In the genomic region with DNA sequence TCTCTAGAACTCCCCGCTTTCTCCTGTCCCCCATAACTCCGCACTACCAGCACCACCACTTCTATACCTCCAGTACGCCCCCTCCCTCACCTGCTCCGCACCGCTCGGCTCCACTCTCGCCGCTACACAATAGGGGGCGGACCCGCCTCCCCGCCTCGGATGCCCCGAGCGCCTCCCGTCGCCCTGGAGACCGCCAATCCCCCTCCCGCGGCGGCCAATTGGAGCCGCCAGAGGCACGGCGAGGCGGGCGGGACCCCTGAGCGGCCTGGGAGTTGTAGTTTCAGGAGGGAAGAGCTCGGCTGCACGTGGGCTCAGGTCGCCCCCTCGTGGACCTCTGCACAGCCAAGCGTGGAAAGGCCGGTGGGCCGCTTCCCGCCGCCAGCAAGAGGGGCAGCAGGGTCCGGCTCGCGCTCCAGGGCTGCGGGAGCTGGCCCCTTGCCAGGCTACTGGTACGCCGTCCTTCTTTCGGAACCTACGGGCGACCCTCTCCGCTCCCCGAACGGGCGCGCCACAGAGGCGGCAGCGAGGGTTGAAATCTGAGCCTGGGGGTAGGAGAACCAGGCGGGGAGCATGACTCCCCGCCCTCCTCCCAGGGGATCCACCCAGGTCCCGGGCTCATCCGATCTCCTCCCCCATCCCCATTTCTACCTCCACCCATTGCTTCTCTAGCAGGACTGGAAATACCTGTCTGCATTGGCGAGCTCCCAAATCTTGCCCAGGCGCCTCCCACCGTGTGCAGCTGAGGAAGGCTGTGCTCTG, we compare ENCODE assay signal across 1 cellular context.
A peak's percentile ranks its signal among the peaks of the same experiment; 100 is the strongest.
TF ChIP-seq lines count a peak whose summit lies in the region.

A gene with protein sequence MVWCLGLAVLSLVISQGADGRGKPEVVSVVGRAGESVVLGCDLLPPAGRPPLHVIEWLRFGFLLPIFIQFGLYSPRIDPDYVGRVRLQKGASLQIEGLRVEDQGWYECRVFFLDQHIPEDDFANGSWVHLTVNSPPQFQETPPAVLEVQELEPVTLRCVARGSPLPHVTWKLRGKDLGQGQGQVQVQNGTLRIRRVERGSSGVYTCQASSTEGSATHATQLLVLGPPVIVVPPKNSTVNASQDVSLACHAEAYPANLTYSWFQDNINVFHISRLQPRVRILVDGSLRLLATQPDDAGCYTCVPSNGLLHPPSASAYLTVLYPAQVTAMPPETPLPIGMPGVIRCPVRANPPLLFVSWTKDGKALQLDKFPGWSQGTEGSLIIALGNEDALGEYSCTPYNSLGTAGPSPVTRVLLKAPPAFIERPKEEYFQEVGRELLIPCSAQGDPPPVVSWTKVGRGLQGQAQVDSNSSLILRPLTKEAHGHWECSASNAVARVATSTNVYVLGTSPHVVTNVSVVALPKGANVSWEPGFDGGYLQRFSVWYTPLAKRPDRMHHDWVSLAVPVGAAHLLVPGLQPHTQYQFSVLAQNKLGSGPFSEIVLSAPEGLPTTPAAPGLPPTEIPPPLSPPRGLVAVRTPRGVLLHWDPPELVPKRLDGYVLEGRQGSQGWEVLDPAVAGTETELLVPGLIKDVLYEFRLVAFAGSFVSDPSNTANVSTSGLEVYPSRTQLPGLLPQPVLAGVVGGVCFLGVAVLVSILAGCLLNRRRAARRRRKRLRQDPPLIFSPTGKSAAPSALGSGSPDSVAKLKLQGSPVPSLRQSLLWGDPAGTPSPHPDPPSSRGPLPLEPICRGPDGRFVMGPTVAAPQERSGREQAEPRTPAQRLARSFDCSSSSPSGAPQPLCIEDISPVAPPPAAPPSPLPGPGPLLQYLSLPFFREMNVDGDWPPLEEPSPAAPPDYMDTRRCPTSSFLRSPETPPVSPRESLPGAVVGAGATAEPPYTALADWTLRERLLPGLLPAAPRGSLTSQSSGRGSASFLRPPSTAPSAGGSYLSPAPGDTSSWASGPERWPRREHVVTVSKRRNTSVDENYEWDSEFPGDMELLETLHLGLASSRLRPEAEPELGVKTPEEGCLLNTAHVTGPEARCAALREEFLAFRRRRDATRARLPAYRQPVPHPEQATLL (minus strand): TSS at position 131 of the 759 bp plus-strand sequence. CDS start 2,159 bp downstream, outside the sequence.

TF ChIP-seq in GM23338, 12 proteins besides CTCF, POLR2A, EP300 and RAD21 (continued from another document):
- TF ChIP-seq, protein P1, sequence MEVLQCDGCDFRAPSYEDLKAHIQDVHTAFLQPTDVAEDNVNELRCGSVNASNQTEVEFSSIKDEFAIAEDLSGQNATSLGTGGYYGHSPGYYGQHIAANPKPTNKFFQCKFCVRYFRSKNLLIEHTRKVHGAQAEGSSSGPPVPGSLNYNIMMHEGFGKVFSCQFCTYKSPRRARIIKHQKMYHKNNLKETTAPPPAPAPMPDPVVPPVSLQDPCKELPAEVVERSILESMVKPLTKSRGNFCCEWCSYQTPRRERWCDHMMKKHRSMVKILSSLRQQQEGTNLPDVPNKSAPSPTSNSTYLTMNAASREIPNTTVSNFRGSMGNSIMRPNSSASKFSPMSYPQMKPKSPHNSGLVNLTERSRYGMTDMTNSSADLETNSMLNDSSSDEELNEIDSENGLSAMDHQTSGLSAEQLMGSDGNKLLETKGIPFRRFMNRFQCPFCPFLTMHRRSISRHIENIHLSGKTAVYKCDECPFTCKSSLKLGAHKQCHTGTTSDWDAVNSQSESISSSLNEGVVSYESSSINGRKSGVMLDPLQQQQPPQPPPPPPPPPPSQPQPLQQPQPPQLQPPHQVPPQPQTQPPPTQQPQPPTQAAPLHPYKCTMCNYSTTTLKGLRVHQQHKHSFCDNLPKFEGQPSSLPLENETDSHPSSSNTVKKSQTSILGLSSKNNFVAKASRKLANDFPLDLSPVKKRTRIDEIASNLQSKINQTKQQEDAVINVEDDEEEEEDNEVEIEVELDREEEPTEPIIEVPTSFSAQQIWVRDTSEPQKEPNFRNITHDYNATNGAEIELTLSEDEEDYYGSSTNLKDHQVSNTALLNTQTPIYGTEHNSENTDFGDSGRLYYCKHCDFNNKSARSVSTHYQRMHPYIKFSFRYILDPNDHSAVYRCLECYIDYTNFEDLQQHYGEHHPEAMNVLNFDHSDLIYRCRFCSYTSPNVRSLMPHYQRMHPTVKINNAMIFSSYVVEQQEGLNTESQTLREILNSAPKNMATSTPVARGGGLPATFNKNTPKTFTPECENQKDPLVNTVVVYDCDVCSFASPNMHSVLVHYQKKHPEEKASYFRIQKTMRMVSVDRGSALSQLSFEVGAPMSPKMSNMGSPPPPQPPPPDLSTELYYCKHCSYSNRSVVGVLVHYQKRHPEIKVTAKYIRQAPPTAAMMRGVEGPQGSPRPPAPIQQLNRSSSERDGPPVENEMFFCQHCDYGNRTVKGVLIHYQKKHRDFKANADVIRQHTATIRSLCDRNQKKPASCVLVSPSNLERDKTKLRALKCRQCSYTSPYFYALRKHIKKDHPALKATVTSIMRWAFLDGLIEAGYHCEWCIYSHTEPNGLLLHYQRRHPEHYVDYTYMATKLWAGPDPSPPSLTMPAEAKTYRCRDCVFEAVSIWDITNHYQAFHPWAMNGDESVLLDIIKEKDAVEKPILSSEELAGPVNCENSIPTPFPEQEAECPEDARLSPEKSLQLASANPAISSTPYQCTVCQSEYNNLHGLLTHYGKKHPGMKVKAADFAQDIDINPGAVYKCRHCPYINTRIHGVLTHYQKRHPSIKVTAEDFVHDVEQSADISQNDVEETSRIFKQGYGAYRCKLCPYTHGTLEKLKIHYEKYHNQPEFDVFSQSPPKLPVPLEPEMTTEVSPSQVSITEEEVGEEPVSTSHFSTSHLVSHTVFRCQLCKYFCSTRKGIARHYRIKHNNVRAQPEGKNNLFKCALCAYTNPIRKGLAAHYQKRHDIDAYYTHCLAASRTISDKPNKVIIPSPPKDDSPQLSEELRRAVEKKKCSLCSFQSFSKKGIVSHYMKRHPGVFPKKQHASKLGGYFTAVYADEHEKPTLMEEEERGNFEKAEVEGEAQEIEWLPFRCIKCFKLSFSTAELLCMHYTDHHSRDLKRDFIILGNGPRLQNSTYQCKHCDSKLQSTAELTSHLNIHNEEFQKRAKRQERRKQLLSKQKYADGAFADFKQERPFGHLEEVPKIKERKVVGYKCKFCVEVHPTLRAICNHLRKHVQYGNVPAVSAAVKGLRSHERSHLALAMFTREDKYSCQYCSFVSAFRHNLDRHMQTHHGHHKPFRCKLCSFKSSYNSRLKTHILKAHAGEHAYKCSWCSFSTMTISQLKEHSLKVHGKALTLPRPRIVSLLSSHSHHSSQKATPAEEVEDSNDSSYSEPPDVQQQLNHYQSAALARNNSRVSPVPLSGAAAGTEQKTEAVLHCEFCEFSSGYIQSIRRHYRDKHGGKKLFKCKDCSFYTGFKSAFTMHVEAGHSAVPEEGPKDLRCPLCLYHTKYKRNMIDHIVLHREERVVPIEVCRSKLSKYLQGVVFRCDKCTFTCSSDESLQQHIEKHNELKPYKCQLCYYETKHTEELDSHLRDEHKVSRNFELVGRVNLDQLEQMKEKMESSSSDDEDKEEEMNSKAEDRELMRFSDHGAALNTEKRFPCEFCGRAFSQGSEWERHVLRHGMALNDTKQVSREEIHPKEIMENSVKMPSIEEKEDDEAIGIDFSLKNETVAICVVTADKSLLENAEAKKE (CRISPR knock-in tag; IDR thresholded peaks at IDR 0.05): peak; percentile 31; the same call in 1 of the 2 replicates
- peak; percentile 37; the same call in 1 of the 2 replicates for TF ChIP-seq CREB1 (CRISPR knock-in tag; IDR thresholded peaks at IDR 0.05; ENCODE audit: low read depth)
